ENCODE assay signal across 9 cellular contexts in the genomic region with DNA sequence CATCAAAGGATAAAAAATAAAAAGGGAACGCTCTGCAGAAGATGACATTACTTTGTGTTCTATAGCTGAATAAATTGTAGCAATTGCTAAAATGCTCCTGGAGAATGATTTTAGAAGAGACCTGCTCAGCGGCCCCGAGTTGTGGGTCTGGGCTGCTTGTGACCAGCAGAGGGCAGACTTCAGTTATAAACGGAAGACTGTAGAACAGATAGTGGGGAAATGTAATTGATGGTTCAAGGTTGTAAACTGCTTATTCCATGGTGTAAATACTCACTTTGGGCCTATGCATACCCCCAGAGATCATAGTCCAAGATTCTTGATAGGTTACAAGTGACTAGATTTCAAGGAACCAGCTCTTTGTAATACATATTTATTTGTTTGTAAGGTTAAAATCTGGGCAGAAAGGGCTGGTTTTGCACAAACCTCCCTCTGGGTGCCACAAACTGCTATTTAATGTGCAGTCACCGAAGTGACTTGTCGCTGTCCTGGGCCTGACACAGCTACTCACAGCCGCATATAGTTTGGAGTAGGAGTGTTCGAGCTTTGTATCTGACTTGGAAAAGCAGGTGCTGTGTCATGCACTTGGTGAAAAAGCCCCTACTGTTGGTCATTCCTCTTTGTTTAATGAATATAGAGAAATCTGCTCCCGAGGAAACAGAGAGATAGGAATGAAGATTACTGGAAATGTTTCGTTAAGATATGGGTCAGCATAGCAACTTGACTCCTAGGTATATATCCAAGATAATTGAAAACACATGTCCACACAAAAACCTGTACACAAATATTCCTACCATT. TPM values are rescaled to one million over a fixed set of nuclear protein-coding genes. Genes with fewer than 3 reads are reported as not detected.
DNase-seq lines count a peak whose midpoint lies in the region; ATAC-seq and TF ChIP-seq lines count a peak whose summit lies in the region.
"Had no signal": no experiment of that assay in that cellular context is flagged by ENCODE, and none has a peak within 500 bp of the region (broad histone marks: within the 10 kb centered on the region; RNA-seq: fewer than 3 reads in every experiment).

No MANE protein-coding gene starts in this region.

- H3K36me3 Mint-ChIP-seq in Calu3 (ENCODE audit: insufficient read depth, unreplicated experiment): no peaks in the 10 kb centered on the region
- H3K36me3 Mint-ChIP-seq: activated naive CD8-positive, alpha-beta T cell had no signal

- CTCF ChIA-PET in Calu3 (lab: Charles Lee): interaction anchor here (1.5 kb wide), 1 partner anchor 234 kb away, joined by 4 read pairs; no protein-coding TSS in a partner anchor

- no peaks in the 10 kb centered on the region for H3K27me3 Mint-ChIP-seq in Calu3 (ENCODE audit: unreplicated experiment)

- ATAC-seq in GM21381 (IDR thresholded peaks at IDR 0.05; ENCODE audit: unreplicated experiment): peak; percentile 48

- 35 to 37% methylated on average over 10 of the region's 10 CpGs for WGBS in thyroid gland, 2 donors

- no peaks in the 10 kb centered on the region for H3K9me3 Mint-ChIP-seq in Calu3 (ENCODE audit: low read depth, unreplicated experiment)

- peaks cover 20% of the 10 kb centered on the region for H3K4me1 Mint-ChIP-seq in Calu3 (ENCODE audit: low read depth, unreplicated experiment)

- in situ Hi-C loops in KBM-7 (cut with MboI; ENCODE audit: low pct_unique_long_range_greater_than_20kb, low sequenced_read_pairs): loop anchor here (10.0 to 25.0 kb wide), 2 partner anchors 233 to 324 kb away; no protein-coding TSS in a partner anchor

- TF ChIP-seq POLR2A in Peyer's patch (IDR thresholded peaks at IDR 0.05): no peak
- no peak for TF ChIP-seq POLR2A in thyroid gland (IDR thresholded peaks at IDR 0.05)

- H3K27me3 ChIP-seq in Peyer's patch (no peaks in the 10 kb centered on the region), thyroid gland (no peaks in the 10 kb centered on the region)

- H3K4me1 ChIP-seq in Peyer's patch (peaks cover 0 to 11% (median 3%) of the 10 kb centered on the region in 4 donors), thyroid gland (peaks cover 0 to 12% of the 10 kb centered on the region in 2 donors)

- H3K4me3 Mint-ChIP-seq in Calu3 (ENCODE audit: low read depth, unreplicated experiment): no peak overlapping the region
- H3K4me3 Mint-ChIP-seq: activated naive CD8-positive, alpha-beta T cell had no signal

- intact Hi-C loops in Calu3 (cut with micrococcal nuclease; ENCODE audit: unreplicated experiment) (loop anchor here (1.0 to 10.0 kb wide), 2 partner anchors 234 to 593 kb away; no protein-coding TSS in a partner anchor), thyroid gland (cut with DNase I) (loop anchor here (2.0 kb wide), 1 partner anchor 233 kb away; no protein-coding TSS in a partner anchor)

- DNase-seq in Calu3: peak; percentile 67
- peak; percentile 78 for DNase-seq in KBM-7
- peak; percentile 64 to 89 (median 68) for DNase-seq in Peyer's patch
- peak; percentile 71 to 75 for DNase-seq in activated T-cell treated with anti-CD3 and anti-CD28 coated beads, Interleukin-2, amount 50 U/mL, for 48 hours
- peak; percentile 85 for DNase-seq in fibroblast of pulmonary artery (ENCODE audit: low read depth)
- peak in 42 of 56 donors; percentile 8 to 89 (median 40) for DNase-seq in nucleus accumbens (lab: John Stamatoyannopoulos, UW)
- peak; percentile 71 to 79 for DNase-seq in thyroid gland

- H3K9me3 ChIP-seq in Peyer's patch (no peaks in the 10 kb centered on the region), thyroid gland (no peaks in the 10 kb centered on the region)

- H3K4me3 ChIP-seq in Peyer's patch (no peak overlapping the region), fibroblast of pulmonary artery (replicated peaks; ENCODE audit: low read depth, low read length) (no peak overlapping the region), thyroid gland (replicated peaks in 1 of 3) (no peak overlapping the region)

- no peaks in the 10 kb centered on the region for H3K36me3 ChIP-seq in Peyer's patch
- no peaks in the 10 kb centered on the region for H3K36me3 ChIP-seq in thyroid gland

- BruUV-seq in Calu3 (replicated peaks; lab: Mats Ljungman, UMichigan): no TSS peak

- no peak overlapping the region for H3K27ac ChIP-seq in Peyer's patch
- H3K27ac ChIP-seq in thyroid gland: no peak overlapping the region

- TF ChIP-seq CTCF in Calu3 (IDR thresholded peaks at IDR 0.05; ENCODE audit: unreplicated experiment): peak; percentile 73
- peak; percentile 39 to 85 (median 75) for TF ChIP-seq CTCF in Peyer's patch (IDR thresholded peaks at IDR 0.05)
- TF ChIP-seq CTCF in fibroblast of pulmonary artery (IDR thresholded peaks at IDR 0.05; ENCODE audit: low read length, missing control alignments): peak; percentile 85
- peak; percentile 61 to 85 (median 68) for TF ChIP-seq CTCF in thyroid gland (IDR thresholded peaks at IDR 0.05)

- no peak overlapping the region for H3K27ac Mint-ChIP-seq in Calu3 (ENCODE audit: unreplicated experiment)
- H3K27ac Mint-ChIP-seq: activated naive CD8-positive, alpha-beta T cell had no signal

RNA-seq across cellular contexts. Expression of gene NDUFB4, which starts 34.7 kb away (rescaled TPM):
- total RNA-seq in Calu3 (2022) (118 and 138 TPM in 2 replicates), Peyer's patch (100 to 1,000 TPM in 1 of 4 donors, 10 to 100 TPM in 3; 43.7 to 156 (median 79.6) TPM), thyroid gland (100 to 1,000 TPM in 3 of 4 donors, 10 to 100 TPM in 1; 91.5 to 158 (median 118) TPM)
